8 cellular contexts compared by ENCODE assay signal in genomic region chr2:218186355-218186766, GRCh38. TPM values are rescaled to one million over a fixed set of nuclear protein-coding genes. Genes with fewer than 3 reads are reported as not detected.
DNase-seq lines count a peak whose midpoint lies in the region; ATAC-seq lines count a peak whose summit lies in the region.

No MANE protein-coding gene starts in this region.

- no peaks in the 10 kb centered on the region for H3K9me3 Mint-ChIP-seq in activated CD4-positive, alpha-beta memory T cell treated with anti-CD3 and anti-CD28 coated beads for 36 hours

- CTCF ChIA-PET in activated CD4-positive, alpha-beta memory T cell treated with anti-CD3 and anti-CD28 coated beads for 36 hours (lab: Charles Lee), result interaction anchor here (1.0 to 2.2 kb wide), 5 partner anchors 36 to 74 kb away, joined by 3 to 10 read pairs (median 4); partner anchors contain the start of gene GPBAR1

- no peak overlapping the region for H3K27ac Mint-ChIP-seq in activated CD4-positive, alpha-beta memory T cell treated with anti-CD3 and anti-CD28 coated beads for 36 hours

- H3K9me3 ChIP-seq in effector memory CD4-positive, alpha-beta T cell (ENCODE audit: control insufficient read depth, low read length), result no peaks in the 10 kb centered on the region

- H3K36me3 ChIP-seq in effector memory CD4-positive, alpha-beta T cell (ENCODE audit: control insufficient read depth, insufficient read depth, low read length), result no peaks in the 10 kb centered on the region

- H3K27ac ChIP-seq in effector memory CD4-positive, alpha-beta T cell (ENCODE audit: insufficient read depth, low read length, poor library complexity, severe bottlenecking), result no peak overlapping the region

- no peaks in the 10 kb centered on the region for H3K4me1 ChIP-seq in effector memory CD4-positive, alpha-beta T cell (ENCODE audit: control insufficient read depth, insufficient read depth, low read length, poor library complexity, severe bottlenecking)

- intact Hi-C loops in activated CD4-positive, alpha-beta memory T cell treated with anti-CD3 and anti-CD28 coated beads for 36 hours (cut with micrococcal nuclease), result loop anchor here (1.0 kb wide), 3 partner anchors 43 to 84 kb away; partner anchors contain the start of genes AAMP and PNKD

- H3K4me1 Mint-ChIP-seq in activated CD4-positive, alpha-beta memory T cell treated with anti-CD3 and anti-CD28 coated beads for 36 hours (ENCODE audit: low read depth), result peaks cover 6% of the 10 kb centered on the region

- H3K4me3 ChIP-seq in effector memory CD4-positive, alpha-beta T cell (ENCODE audit: insufficient read depth, low read depth, low read length, poor library complexity, severe bottlenecking), result no peak overlapping the region

- no peaks in the 10 kb centered on the region for H3K27me3 ChIP-seq in effector memory CD4-positive, alpha-beta T cell (replicated peaks; ENCODE audit: control insufficient read depth, insufficient read depth, low read length, poor library complexity, severe bottlenecking)

- POLR2A ChIA-PET in activated CD4-positive, alpha-beta memory T cell treated with anti-CD3 and anti-CD28 coated beads for 36 hours (lab: Charles Lee), result no interaction called here

- DNase-seq in Daoy (ENCODE audit: low read depth) (peak; percentile 62), NCI-H748 (lab: John Stamatoyannopoulos, UW; ENCODE audit: unreplicated experiment) (peak; percentile 58), midbrain (lab: John Stamatoyannopoulos, UW) (peak; percentile 26)
- DNase-seq in activated CD4-positive, alpha-beta memory T cell treated with anti-CD3 and anti-CD28 coated beads for 36 hours, result peak; percentile 81
- peak; percentile 39 to 51 (median 48) for DNase-seq in effector memory CD4-positive, alpha-beta T cell
- DNase-seq in stimulated activated CD8-positive, alpha-beta memory T cell treated with anti-CD3 and anti-CD28 coated beads, Interleukin-15, amount 100 ng/mL, for 1 hour (ENCODE audit: low read depth), result peak; percentile 51

- no peak overlapping the region for H3K4me3 Mint-ChIP-seq in activated CD4-positive, alpha-beta memory T cell treated with anti-CD3 and anti-CD28 coated beads for 36 hours

- H3K27me3 Mint-ChIP-seq in activated CD4-positive, alpha-beta memory T cell treated with anti-CD3 and anti-CD28 coated beads for 36 hours, result no peaks in the 10 kb centered on the region

- ATAC-seq in HG03196 (IDR thresholded peaks at IDR 0.05; ENCODE audit: unreplicated experiment) (peak; percentile 65), HG03442 (IDR thresholded peaks at IDR 0.05; ENCODE audit: unreplicated experiment) (no peak)

- H3K36me3 Mint-ChIP-seq in activated CD4-positive, alpha-beta memory T cell treated with anti-CD3 and anti-CD28 coated beads for 36 hours, result no peaks in the 10 kb centered on the region

RNA-seq across cellular contexts. Expression of gene CXCR1, which starts 19.6 kb away (rescaled TPM):
- total RNA-seq in Daoy (2014; rRNA removed; shearing (Covaris generic)), result not detected in 2 replicates
- not detected for total RNA-seq in activated CD4-positive, alpha-beta memory T cell treated with anti-CD3 and anti-CD28 coated beads for 36 hours

RNA-seq across cellular contexts. Expression of gene ARPC2, which starts 30.6 kb away (rescaled TPM):
- total RNA-seq in Daoy (2014; rRNA removed; shearing (Covaris generic)), result 293 and 345 TPM in 2 replicates
- total RNA-seq in activated CD4-positive, alpha-beta memory T cell treated with anti-CD3 and anti-CD28 coated beads for 36 hours, result 100 to 1,000 TPM; 564 to 570 TPM

Comparison
In these comparisons a context has a peak if more than half of its experiments do, and no peak if none do; other contexts are left out.
1. DNase-seq: peak in every context shown above with its lines; median percentile 81 in activated CD4-positive, alpha-beta memory T cell treated with anti-CD3 and anti-CD28 coated beads for 36 hours; 62 in Daoy; 58 in NCI-H748; 51 in stimulated activated CD8-positive, alpha-beta memory T cell treated with anti-CD3 and anti-CD28 coated beads, Interleukin-15, amount 100 ng/mL, for 1 hour; 48 in effector memory CD4-positive, alpha-beta T cell; 26 in midbrain.